Comparison of ENCODE assay signal across 1 cellular context in the genomic region with DNA sequence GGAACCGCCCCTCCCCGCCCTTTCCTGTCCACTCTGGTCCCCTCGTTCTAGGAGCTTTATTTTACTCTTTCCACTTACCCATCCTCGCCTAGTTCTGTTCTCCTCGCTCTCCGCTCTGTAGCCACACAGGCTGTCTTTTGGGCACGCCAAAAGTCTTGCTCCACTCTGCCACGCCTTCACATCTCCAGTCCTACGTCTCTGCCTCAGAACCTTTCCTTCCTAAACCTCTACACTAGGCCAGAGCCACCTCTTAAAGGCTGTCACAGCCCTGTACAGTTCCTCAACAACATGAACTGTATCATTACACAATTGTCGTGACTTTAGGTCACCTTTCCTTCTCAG.
TF ChIP-seq lines count a peak whose summit lies in the region.

No MANE protein-coding gene starts in this region.

TF ChIP-seq in K562, 482 proteins besides CTCF, POLR2A, EP300 and RAD21 (continued from another document and continues in another):
- TF ChIP-seq, protein P1, sequence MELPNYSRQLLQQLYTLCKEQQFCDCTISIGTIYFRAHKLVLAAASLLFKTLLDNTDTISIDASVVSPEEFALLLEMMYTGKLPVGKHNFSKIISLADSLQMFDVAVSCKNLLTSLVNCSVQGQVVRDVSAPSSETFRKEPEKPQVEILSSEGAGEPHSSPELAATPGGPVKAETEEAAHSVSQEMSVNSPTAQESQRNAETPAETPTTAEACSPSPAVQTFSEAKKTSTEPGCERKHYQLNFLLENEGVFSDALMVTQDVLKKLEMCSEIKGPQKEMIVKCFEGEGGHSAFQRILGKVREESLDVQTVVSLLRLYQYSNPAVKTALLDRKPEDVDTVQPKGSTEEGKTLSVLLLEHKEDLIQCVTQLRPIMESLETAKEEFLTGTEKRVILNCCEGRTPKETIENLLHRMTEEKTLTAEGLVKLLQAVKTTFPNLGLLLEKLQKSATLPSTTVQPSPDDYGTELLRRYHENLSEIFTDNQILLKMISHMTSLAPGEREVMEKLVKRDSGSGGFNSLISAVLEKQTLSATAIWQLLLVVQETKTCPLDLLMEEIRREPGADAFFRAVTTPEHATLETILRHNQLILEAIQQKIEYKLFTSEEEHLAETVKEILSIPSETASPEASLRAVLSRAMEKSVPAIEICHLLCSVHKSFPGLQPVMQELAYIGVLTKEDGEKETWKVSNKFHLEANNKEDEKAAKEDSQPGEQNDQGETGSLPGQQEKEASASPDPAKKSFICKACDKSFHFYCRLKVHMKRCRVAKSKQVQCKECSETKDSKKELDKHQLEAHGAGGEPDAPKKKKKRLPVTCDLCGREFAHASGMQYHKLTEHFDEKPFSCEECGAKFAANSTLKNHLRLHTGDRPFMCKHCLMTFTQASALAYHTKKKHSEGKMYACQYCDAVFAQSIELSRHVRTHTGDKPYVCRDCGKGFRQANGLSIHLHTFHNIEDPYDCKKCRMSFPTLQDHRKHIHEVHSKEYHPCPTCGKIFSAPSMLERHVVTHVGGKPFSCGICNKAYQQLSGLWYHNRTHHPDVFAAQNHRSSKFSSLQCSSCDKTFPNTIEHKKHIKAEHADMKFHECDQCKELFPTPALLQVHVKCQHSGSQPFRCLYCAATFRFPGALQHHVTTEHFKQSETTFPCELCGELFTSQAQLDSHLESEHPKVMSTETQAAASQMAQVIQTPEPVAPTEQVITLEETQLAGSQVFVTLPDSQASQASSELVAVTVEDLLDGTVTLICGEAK (IDR thresholded peaks at IDR 0.05) = no peak
- TF ChIP-seq, protein P1 (CRISPR knock-in tag; IDR thresholded peaks at IDR 0.05) = no peak
- TF ChIP-seq ZNF232 (CRISPR knock-in tag; IDR thresholded peaks at IDR 0.05) (no peak), RBM25 (IDR thresholded peaks at IDR 0.05; ENCODE audit: low read depth, low read length, severe bottlenecking) (no peak), RBM15 (IDR thresholded peaks at IDR 0.05; ENCODE audit: insufficient read depth, low read length) (no peak), HNRNPK (IDR thresholded peaks at IDR 0.05; ENCODE audit: low read depth, low read length, poor library complexity, severe bottlenecking) (no peak), RBM14 (IDR thresholded peaks at IDR 0.05; ENCODE audit: borderline replicate concordance, insufficient read depth, low read depth, low read length) (no peak), ZNF253 (CRISPR knock-in tag; conservative IDR thresholded peaks at IDR 0.05) (no peak), RBBP5 (IDR thresholded peaks at IDR 0.05; ENCODE audit: borderline replicate concordance, insufficient read depth, low read length, poor library complexity, severe bottlenecking) (no peak), ZNF316 (IDR thresholded peaks at IDR 0.05) (no peak), SRSF7 (optimal IDR thresholded peaks at IDR 0.05; ENCODE audit: low read depth, low read length) (no peak), SMARCA4 (IDR thresholded peaks at IDR 0.05) (0 out of 2 replicates have a peak, but pooled peaks have one; percentile 14), FOXJ3 (CRISPR knock-in tag; IDR thresholded peaks at IDR 0.05) (no peak), CHD2 (IDR thresholded peaks at IDR 0.05; ENCODE audit: low read depth, low read length) (no peak), CBX5 (IDR thresholded peaks at IDR 0.05; ENCODE audit: borderline replicate concordance, low read depth) (no peak; the same call in 1 of the 2 replicates), CHD1 (IDR thresholded peaks at IDR 0.05; ENCODE audit: low read length) (no peak), PML (IDR thresholded peaks at IDR 0.05; ENCODE audit: low read length) (no peak), ZNF785 (CRISPR knock-in tag; IDR thresholded peaks at IDR 0.05) (no peak), ZNF41 (CRISPR knock-in tag; conservative IDR thresholded peaks at IDR 0.05) (no peak), ZC3H4 (CRISPR knock-in tag; IDR thresholded peaks at IDR 0.05; ENCODE audit: borderline replicate concordance) (no peak), MYNN (IDR thresholded peaks at IDR 0.05) (no peak), MYNN (CRISPR knock-in tag; IDR thresholded peaks at IDR 0.05) (no peak), SLC30A9 (CRISPR knock-in tag; IDR thresholded peaks at IDR 0.05) (no peak), HDAC2 (IDR thresholded peaks at IDR 0.05) (no peak), NBN (IDR thresholded peaks at IDR 0.05; ENCODE audit: low read depth) (no peak), ARID2 (IDR thresholded peaks at IDR 0.05) (no peak), ZNF354B (CRISPR knock-in tag; IDR thresholded peaks at IDR 0.05) (no peak), NONO (IDR thresholded peaks at IDR 0.05; ENCODE audit: low read depth in 2 of 2, low read length in 1 of 2) (no peak), LARP7 (IDR thresholded peaks at IDR 0.05) (0 out of 2 replicates have a peak, but pooled peaks have one; percentile 82), ZNF76 (CRISPR knock-in tag; IDR thresholded peaks at IDR 0.05; ENCODE audit: borderline replicate concordance) (no peak)
- TF ChIP-seq, protein P2, sequence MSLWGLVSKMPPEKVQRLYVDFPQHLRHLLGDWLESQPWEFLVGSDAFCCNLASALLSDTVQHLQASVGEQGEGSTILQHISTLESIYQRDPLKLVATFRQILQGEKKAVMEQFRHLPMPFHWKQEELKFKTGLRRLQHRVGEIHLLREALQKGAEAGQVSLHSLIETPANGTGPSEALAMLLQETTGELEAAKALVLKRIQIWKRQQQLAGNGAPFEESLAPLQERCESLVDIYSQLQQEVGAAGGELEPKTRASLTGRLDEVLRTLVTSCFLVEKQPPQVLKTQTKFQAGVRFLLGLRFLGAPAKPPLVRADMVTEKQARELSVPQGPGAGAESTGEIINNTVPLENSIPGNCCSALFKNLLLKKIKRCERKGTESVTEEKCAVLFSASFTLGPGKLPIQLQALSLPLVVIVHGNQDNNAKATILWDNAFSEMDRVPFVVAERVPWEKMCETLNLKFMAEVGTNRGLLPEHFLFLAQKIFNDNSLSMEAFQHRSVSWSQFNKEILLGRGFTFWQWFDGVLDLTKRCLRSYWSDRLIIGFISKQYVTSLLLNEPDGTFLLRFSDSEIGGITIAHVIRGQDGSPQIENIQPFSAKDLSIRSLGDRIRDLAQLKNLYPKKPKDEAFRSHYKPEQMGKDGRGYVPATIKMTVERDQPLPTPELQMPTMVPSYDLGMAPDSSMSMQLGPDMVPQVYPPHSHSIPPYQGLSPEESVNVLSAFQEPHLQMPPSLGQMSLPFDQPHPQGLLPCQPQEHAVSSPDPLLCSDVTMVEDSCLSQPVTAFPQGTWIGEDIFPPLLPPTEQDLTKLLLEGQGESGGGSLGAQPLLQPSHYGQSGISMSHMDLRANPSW (CRISPR knock-in tag; IDR thresholded peaks at IDR 0.05) = 0 out of 2 replicates have a peak, but pooled peaks have one; percentile 25
- TF ChIP-seq, protein P3, sequence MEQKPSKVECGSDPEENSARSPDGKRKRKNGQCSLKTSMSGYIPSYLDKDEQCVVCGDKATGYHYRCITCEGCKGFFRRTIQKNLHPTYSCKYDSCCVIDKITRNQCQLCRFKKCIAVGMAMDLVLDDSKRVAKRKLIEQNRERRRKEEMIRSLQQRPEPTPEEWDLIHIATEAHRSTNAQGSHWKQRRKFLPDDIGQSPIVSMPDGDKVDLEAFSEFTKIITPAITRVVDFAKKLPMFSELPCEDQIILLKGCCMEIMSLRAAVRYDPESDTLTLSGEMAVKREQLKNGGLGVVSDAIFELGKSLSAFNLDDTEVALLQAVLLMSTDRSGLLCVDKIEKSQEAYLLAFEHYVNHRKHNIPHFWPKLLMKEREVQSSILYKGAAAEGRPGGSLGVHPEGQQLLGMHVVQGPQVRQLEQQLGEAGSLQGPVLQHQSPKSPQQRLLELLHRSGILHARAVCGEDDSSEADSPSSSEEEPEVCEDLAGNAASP (IDR thresholded peaks at IDR 0.05) = no peak
- TF ChIP-seq, protein P4, sequence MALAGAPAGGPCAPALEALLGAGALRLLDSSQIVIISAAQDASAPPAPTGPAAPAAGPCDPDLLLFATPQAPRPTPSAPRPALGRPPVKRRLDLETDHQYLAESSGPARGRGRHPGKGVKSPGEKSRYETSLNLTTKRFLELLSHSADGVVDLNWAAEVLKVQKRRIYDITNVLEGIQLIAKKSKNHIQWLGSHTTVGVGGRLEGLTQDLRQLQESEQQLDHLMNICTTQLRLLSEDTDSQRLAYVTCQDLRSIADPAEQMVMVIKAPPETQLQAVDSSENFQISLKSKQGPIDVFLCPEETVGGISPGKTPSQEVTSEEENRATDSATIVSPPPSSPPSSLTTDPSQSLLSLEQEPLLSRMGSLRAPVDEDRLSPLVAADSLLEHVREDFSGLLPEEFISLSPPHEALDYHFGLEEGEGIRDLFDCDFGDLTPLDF (CRISPR knock-in tag; IDR thresholded peaks at IDR 0.05) = no peak
- TF ChIP-seq, protein P5, sequence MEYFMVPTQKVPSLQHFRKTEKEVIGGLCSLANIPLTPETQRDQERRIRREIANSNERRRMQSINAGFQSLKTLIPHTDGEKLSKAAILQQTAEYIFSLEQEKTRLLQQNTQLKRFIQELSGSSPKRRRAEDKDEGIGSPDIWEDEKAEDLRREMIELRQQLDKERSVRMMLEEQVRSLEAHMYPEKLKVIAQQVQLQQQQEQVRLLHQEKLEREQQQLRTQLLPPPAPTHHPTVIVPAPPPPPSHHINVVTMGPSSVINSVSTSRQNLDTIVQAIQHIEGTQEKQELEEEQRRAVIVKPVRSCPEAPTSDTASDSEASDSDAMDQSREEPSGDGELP (CRISPR knock-in tag; IDR thresholded peaks at IDR 0.05; ENCODE audit: borderline replicate concordance) = 0 out of 2 replicates have a peak, but pooled peaks have one; percentile 6
- TF ChIP-seq, protein P6, sequence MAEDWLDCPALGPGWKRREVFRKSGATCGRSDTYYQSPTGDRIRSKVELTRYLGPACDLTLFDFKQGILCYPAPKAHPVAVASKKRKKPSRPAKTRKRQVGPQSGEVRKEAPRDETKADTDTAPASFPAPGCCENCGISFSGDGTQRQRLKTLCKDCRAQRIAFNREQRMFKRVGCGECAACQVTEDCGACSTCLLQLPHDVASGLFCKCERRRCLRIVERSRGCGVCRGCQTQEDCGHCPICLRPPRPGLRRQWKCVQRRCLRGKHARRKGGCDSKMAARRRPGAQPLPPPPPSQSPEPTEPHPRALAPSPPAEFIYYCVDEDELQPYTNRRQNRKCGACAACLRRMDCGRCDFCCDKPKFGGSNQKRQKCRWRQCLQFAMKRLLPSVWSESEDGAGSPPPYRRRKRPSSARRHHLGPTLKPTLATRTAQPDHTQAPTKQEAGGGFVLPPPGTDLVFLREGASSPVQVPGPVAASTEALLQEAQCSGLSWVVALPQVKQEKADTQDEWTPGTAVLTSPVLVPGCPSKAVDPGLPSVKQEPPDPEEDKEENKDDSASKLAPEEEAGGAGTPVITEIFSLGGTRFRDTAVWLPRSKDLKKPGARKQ (CRISPR knock-in tag; IDR thresholded peaks at IDR 0.05) = no peak
- TF ChIP-seq, protein P7, sequence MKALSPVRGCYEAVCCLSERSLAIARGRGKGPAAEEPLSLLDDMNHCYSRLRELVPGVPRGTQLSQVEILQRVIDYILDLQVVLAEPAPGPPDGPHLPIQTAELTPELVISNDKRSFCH (CRISPR knock-in tag; IDR thresholded peaks at IDR 0.05) = no peak
- TF ChIP-seq, protein P7 (tag; IDR thresholded peaks at IDR 0.05) = peak; percentile 8; the same call in 1 of the 2 replicates
- TF ChIP-seq, protein P8, sequence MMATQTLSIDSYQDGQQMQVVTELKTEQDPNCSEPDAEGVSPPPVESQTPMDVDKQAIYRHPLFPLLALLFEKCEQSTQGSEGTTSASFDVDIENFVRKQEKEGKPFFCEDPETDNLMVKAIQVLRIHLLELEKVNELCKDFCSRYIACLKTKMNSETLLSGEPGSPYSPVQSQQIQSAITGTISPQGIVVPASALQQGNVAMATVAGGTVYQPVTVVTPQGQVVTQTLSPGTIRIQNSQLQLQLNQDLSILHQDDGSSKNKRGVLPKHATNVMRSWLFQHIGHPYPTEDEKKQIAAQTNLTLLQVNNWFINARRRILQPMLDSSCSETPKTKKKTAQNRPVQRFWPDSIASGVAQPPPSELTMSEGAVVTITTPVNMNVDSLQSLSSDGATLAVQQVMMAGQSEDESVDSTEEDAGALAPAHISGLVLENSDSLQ (IDR thresholded peaks at IDR 0.05) = peak; percentile 1; the same call in 1 of the 2 replicates
- TF ChIP-seq, protein P9, sequence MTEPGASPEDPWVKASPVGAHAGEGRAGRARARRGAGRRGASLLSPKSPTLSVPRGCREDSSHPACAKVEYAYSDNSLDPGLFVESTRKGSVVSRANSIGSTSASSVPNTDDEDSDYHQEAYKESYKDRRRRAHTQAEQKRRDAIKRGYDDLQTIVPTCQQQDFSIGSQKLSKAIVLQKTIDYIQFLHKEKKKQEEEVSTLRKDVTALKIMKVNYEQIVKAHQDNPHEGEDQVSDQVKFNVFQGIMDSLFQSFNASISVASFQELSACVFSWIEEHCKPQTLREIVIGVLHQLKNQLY (CRISPR knock-in tag; conservative IDR thresholded peaks at IDR 0.05) = no peak
- TF ChIP-seq, protein P10, sequence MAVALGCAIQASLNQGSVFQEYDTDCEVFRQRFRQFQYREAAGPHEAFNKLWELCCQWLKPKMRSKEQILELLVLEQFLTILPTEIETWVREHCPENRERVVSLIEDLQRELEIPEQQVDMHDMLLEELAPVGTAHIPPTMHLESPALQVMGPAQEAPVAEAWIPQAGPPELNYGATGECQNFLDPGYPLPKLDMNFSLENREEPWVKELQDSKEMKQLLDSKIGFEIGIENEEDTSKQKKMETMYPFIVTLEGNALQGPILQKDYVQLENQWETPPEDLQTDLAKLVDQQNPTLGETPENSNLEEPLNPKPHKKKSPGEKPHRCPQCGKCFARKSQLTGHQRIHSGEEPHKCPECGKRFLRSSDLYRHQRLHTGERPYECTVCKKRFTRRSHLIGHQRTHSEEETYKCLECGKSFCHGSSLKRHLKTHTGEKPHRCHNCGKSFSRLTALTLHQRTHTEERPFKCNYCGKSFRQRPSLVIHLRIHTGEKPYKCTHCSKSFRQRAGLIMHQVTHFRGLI (CRISPR knock-in tag; IDR thresholded peaks at IDR 0.05) = no peak
